ENCODE assay signal across 1 cellular context in genomic region chr20:3021327-3021726, GRCh38.
TF ChIP-seq lines count a peak whose summit lies in the region.

No MANE protein-coding gene starts in this region.

TF ChIP-seq in K562, 482 proteins besides CTCF, POLR2A, EP300 and RAD21:
- TF ChIP-seq MAFK (IDR thresholded peaks at IDR 0.05; ENCODE audit: low read length) (peak; percentile 17; the same call in 1 of the 2 replicates), MAX (CRISPR knock-in tag; IDR thresholded peaks at IDR 0.05) (no peak), MED1 (CRISPR knock-in tag; IDR thresholded peaks at IDR 0.05; ENCODE audit: borderline replicate concordance) (no peak), ZNF316 (IDR thresholded peaks at IDR 0.05) (peak; percentile 33; the same call in 1 of the 2 replicates), ZNF280B (CRISPR knock-in tag; IDR thresholded peaks at IDR 0.05) (no peak)
TF ChIP-seq in K562: peak in this region for 2.
